1 cellular context compared by ENCODE assay signal in the genomic region with DNA sequence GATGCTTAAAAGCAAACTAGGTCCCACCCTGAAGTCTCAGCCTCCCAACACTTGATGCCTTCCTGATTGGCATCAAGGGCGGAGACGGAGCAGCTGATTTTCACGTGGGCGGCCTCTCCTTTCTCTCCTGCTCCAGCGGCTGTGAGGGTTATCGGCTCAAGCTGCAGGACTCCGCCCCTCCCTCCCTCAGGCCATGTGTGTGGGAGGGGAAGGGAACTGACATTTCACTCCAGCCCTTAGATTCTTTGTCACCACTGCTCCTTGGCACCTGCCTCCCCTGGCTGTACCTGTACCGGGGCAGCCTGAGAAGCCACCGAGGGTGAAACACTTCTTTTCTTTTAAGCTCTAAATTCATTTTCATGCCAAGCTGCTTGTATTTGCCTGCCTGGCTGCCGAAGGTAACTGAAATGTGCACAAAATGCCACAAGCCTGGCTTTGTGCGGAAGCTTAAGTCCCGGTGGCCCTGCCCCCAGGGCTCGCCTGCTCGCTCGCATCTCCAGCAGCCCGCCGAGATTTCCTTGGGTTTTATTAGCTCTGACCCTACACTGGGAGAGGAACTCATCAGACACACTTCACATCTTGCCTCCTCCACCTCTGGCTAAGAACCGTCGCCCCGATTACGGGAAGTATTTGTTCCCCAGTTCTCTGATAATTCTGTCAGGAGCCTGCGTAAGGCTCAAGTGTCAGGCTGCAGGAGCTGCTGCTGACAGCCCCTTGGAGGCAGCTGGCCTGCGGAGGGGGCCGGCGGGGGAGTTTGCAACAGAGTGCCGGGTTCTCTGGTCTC.
TF ChIP-seq lines count a peak whose summit lies in the region.

No MANE protein-coding gene starts in this region.

TF ChIP-seq in endothelial cell of umbilical vein, 7 proteins besides CTCF, POLR2A, EP300 and RAD21:
- TF ChIP-seq EZH2 (IDR thresholded peaks at IDR 0.05; ENCODE audit: borderline replicate concordance, low read depth, low read length, severe bottlenecking) (no peak), GATA2 (IDR thresholded peaks at IDR 0.05; ENCODE audit: insufficient read depth, insufficient read length, low read depth, low read length) (no peak), POLR2AphosphoS5 (IDR thresholded peaks at IDR 0.05; ENCODE audit: insufficient read depth, low read depth, low read length) (no peak), JUN (IDR thresholded peaks at IDR 0.05; ENCODE audit: borderline replicate concordance, insufficient read depth, insufficient read length, low read depth) (no peak), FOS (IDR thresholded peaks at IDR 0.05; ENCODE audit: borderline replicate concordance, insufficient read depth, low read length) (no peak), MYC (IDR thresholded peaks at IDR 0.05; ENCODE audit: low read depth, low read length) (no peak)
- TF ChIP-seq, protein P1, sequence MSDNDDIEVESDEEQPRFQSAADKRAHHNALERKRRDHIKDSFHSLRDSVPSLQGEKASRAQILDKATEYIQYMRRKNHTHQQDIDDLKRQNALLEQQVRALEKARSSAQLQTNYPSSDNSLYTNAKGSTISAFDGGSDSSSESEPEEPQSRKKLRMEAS (IDR thresholded peaks at IDR 0.05; ENCODE audit: insufficient read depth, insufficient read length) = no peak
